In genomic region chr3:9067352-9067975, GRCh38 we compare ENCODE assay signal across 8 cellular contexts.
DNase-seq lines count a peak whose midpoint lies in the region; ATAC-seq and TF ChIP-seq lines count a peak whose summit lies in the region.

No MANE protein-coding gene starts in this region.

- peak; percentile 23 for DNase-seq in AG04449 (ENCODE audit: low read depth, low spot score)
- DNase-seq in HL-60 (ENCODE audit: low read depth in 1 of 2, low spot score in 1 of 2) = peak; percentile 29 to 49
- peak; percentile 89 for DNase-seq in cerebellar cortex (ENCODE audit: low spot score)
- DNase-seq in kidney tubule cell (ENCODE audit: low spot score) = peak; percentile 52
- peak; percentile 22 for DNase-seq in stimulated activated naive CD8-positive, alpha-beta T cell treated with anti-CD3 and anti-CD28 coated beads, Interleukin-15, Interleukin-2, amounts not matched to agents 100 U/mL and 50 U/mL, for 24 hours

- no peaks in the 10 kb centered on the region for H3K4me1 ChIP-seq in OCI-LY1 (ENCODE audit: insufficient read depth, low read length, severe bottlenecking)

- POLR2A ChIA-PET in AG04449 (lab: Yijun Ruan, JAX) = no interaction called here

- no peaks in the 10 kb centered on the region for H4K20me1 ChIP-seq in OCI-LY1 (ENCODE audit: insufficient read depth, low read length)

- H3K9ac ChIP-seq in OCI-LY1 (ENCODE audit: low read length) = no peak overlapping the region

- H3K27me3 ChIP-seq in HL-60 (ENCODE audit: insufficient read depth, poor library complexity, severe bottlenecking) (no peaks in the 10 kb centered on the region), OCI-LY1 (ENCODE audit: insufficient read depth, low read length) (no peaks in the 10 kb centered on the region)

- CTCF ChIA-PET in AG04449 (lab: Yijun Ruan, JAX) = interaction anchor here (0.9 to 9.0 kb wide), 21 partner anchors 10 to 404 kb away, joined by 3 to 127 read pairs (median 4); partner anchors contain the start of genes OXTR and SRGAP3

- H3K79me2 ChIP-seq in OCI-LY1 (ENCODE audit: insufficient read depth, low read length) = no peaks in the 10 kb centered on the region

- no peak overlapping the region for H3K27ac ChIP-seq in HL-60 (replicated peaks)
- H3K27ac ChIP-seq in OCI-LY1 (ENCODE audit: low read depth, low read length, poor library complexity, severe bottlenecking) = no peak overlapping the region

- TF ChIP-seq CTCF in AG04449 (IDR thresholded peaks at IDR 0.05; ENCODE audit: insufficient read depth, low read length, missing control alignments) (peak; percentile 85), GM12801 (IDR thresholded peaks at IDR 0.05; ENCODE audit: extremely low read depth, insufficient read length) (peak; percentile 34), HL-60 (IDR thresholded peaks at IDR 0.05; ENCODE audit: insufficient read depth, low read length) (peak; percentile 96), OCI-LY1 (IDR thresholded peaks at IDR 0.05; ENCODE audit: low read length) (peak; percentile 91)

- ATAC-seq in stimulated activated naive CD8-positive, alpha-beta T cell treated with anti-CD3 and anti-CD28 coated beads, Interleukin-15, Interleukin-2, amounts not matched to agents 100 U/mL and 50 U/mL, for 24 hours = peak; percentile 64
- ATAC-seq in HG02840 (IDR thresholded peaks at IDR 0.05; ENCODE audit: low FRiP score, unreplicated experiment) = no peak

- H3F3A ChIP-seq in OCI-LY1 (ENCODE audit: insufficient read depth, low read length) = no peaks in the 10 kb centered on the region

- H3K4me3 ChIP-seq in AG04449 (ENCODE audit: low read depth, low read length) (no peak overlapping the region), HL-60 (replicated peaks; ENCODE audit: insufficient read depth, low read length) (no peak overlapping the region), OCI-LY1 (ENCODE audit: low read depth, low read length, poor library complexity, severe bottlenecking) (no peak overlapping the region)

- H3K36me3 ChIP-seq in OCI-LY1 (ENCODE audit: insufficient read depth, low read length) = no peaks in the 10 kb centered on the region; the same call in 1 of the 2 replicates

- no peak overlapping the region for H3K4me2 ChIP-seq in OCI-LY1 (ENCODE audit: low read length)

- no peaks in the 10 kb centered on the region for H3K9me2 ChIP-seq in OCI-LY1 (ENCODE audit: low read depth, low read length)

- no peak overlapping the region for H2AFZ ChIP-seq in OCI-LY1 (ENCODE audit: low read length)

- H3K9me3 ChIP-seq in OCI-LY1 (ENCODE audit: low read length) = 0 out of 2 replicates have a peak, but pooled peaks cover 2% of the 10 kb centered on the region

Comparison
In these comparisons a context has a peak if more than half of its experiments do, and no peak if none do; other contexts are left out.
1. DNase-seq: peak in every context shown above with its lines; median percentile 89 in cerebellar cortex; 52 in kidney tubule cell; 39 in HL-60; 23 in AG04449; 22 in stimulated activated naive CD8-positive, alpha-beta T cell treated with anti-CD3 and anti-CD28 coated beads, Interleukin-15, Interleukin-2, amounts not matched to agents 100 U/mL and 50 U/mL, for 24 hours.
2. CTCF ChIP-seq: peak in every context shown above with its lines; median percentile 96 in HL-60; 91 in OCI-LY1; 85 in AG04449; 34 in GM12801.